Comparison of ENCODE assay signal across 9 cellular contexts in the genomic region with DNA sequence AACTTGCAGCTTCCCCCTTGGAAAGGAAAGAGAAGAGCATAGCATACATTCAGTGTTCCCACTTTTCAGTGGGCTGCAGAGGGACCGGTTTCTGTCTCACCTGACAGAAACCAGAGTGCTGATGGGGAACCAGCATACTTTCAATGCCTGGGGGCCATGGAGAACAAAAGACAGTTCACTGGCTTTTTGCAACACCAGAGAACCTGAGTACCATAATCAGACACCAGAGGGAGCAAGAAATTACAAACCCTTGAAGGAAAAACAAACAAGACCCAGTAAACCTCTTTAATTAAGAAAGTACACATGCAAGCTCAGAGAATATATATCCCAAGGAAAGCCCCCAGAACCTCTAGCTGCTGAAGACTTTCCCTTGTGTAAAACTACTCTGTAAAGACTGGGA. TPM values are rescaled to one million over a fixed set of nuclear protein-coding genes. Genes with fewer than 3 reads are reported as not detected.
DNase-seq lines count a peak whose midpoint lies in the region; ATAC-seq, FAIRE-seq and TF ChIP-seq lines count a peak whose summit lies in the region.
"Had no signal": no experiment of that assay in that cellular context is flagged by ENCODE, and none has a peak within 500 bp of the region (broad histone marks: within the 10 kb centered on the region; RNA-seq: fewer than 3 reads in every experiment).

No MANE protein-coding gene starts in this region.

- H3K4me3 ChIP-seq in MM.1S (ENCODE audit: low read length) (no peak overlapping the region), right lobe of liver (no peak overlapping the region), Peyer's patch (no peak overlapping the region), uterus (no peak overlapping the region)

- H3K27me3 ChIP-seq in MM.1S (replicated peaks; ENCODE audit: insufficient read depth, low read length): peaks cover 13% of the 10 kb centered on the region
- no peaks in the 10 kb centered on the region for H3K27me3 ChIP-seq in right lobe of liver
- H3K27me3 ChIP-seq in Peyer's patch: no peaks in the 10 kb centered on the region
- no peaks in the 10 kb centered on the region for H3K27me3 ChIP-seq in uterus

- H2AFZ ChIP-seq in MM.1S (ENCODE audit: low read length): no peak overlapping the region

- no peaks in the 10 kb centered on the region for H3K9me2 ChIP-seq in MM.1S (replicated peaks; ENCODE audit: insufficient read depth, low read length)

- intact Hi-C loops in right lobe of liver (cut with DNase I): no loop called here
- intact Hi-C loops in uterus (cut with DNase I; ENCODE audit: low total_unique reads): no loop called here

- H3K9ac ChIP-seq in MM.1S (ENCODE audit: low read length): no peak overlapping the region

- ATAC-seq in right lobe of liver: peak; percentile 36 to 54 (median 41)
- no peak for ATAC-seq in activated naive CD4-positive, alpha-beta T cell treated with anti-CD3 and anti-CD28 coated beads, Interleukin-2, amount 50 U/mL, for 72 hours

- H3K4me1 ChIP-seq in MM.1S (ENCODE audit: low read length): no peaks in the 10 kb centered on the region
- H3K4me1 ChIP-seq in right lobe of liver: no peaks in the 10 kb centered on the region
- no peaks in the 10 kb centered on the region for H3K4me1 ChIP-seq in Peyer's patch
- H3K4me1 ChIP-seq in uterus: no peaks in the 10 kb centered on the region

- 33% methylated on average over 1 of the region's 1 CpG for WGBS in right lobe of liver (ENCODE audit: insufficient coverage, low coverage, low lambda C conversion rate, missing lambda C conversion rate)

- H3K36me3 Mint-ChIP-seq in activated naive CD4-positive, alpha-beta T cell treated with anti-CD3 and anti-CD28 coated beads, Interleukin-2, amount 50 U/mL, for 72 hours: peaks cover 0 to 7% of the 10 kb centered on the region in 2 donors

- H3K36me3 ChIP-seq in MM.1S (replicated peaks; ENCODE audit: insufficient read depth, low read length) (no peaks in the 10 kb centered on the region), right lobe of liver (no peaks in the 10 kb centered on the region), Peyer's patch (no peaks in the 10 kb centered on the region), uterus (no peaks in the 10 kb centered on the region)

- DNase-seq in DMS53 treated with DMSO at 0.1 percent for 48 hours (lab: John Stamatoyannopoulos, UW; ENCODE audit: unreplicated experiment) (peak; percentile 14), MM.1S (no peak), astrocyte of the hippocampus (ENCODE audit: low read depth, low spot score) (peak; percentile 39), right lobe of liver (no peak), GM19239 (ENCODE audit: insufficient read length, low spot score) (no peak), Peyer's patch (no peak), uterus (no peak)
- no peak for DNase-seq in activated naive CD4-positive, alpha-beta T cell treated with anti-CD3 and anti-CD28 coated beads, Interleukin-2, amount 50 U/mL, for 72 hours (ENCODE audit: low spot score in 2 of 2)
- DNase-seq: activated T-cell treated with anti-CD3 and anti-CD28 coated beads, Interleukin-2, amount 50 U/mL, for 24 hours had no signal

- TF ChIP-seq POLR2A in right lobe of liver (IDR thresholded peaks at IDR 0.05) (no peak), Peyer's patch (IDR thresholded peaks at IDR 0.05) (no peak), uterus (IDR thresholded peaks at IDR 0.05) (no peak)

- no peak overlapping the region for H3K27ac ChIP-seq in MM.1S (ENCODE audit: low read length)
- H3K27ac ChIP-seq in right lobe of liver: no peak overlapping the region
- H3K27ac ChIP-seq in Peyer's patch: no peak overlapping the region
- no peak overlapping the region for H3K27ac ChIP-seq in uterus

- H3K27ac Mint-ChIP-seq in activated naive CD4-positive, alpha-beta T cell treated with anti-CD3 and anti-CD28 coated beads, Interleukin-2, amount 50 U/mL, for 72 hours: no peak overlapping the region
- H3K27ac Mint-ChIP-seq: activated T-cell treated with anti-CD3 and anti-CD28 coated beads, Interleukin-2, amount 50 U/mL, for 24 hours had no signal

- no peaks in the 10 kb centered on the region for H3F3A ChIP-seq in MM.1S (ENCODE audit: insufficient read depth, low read length)

- peaks cover 12 to 30% of the 10 kb centered on the region in 2 donors for H3K9me3 Mint-ChIP-seq in activated naive CD4-positive, alpha-beta T cell treated with anti-CD3 and anti-CD28 coated beads, Interleukin-2, amount 50 U/mL, for 72 hours

- no peak for FAIRE-seq in GM19239 (lab: Jason Lieb, UNC)

- peak; percentile 37 for TF ChIP-seq CTCF in MM.1S (IDR thresholded peaks at IDR 0.05; ENCODE audit: low read length)
- peak; percentile 33 to 50 (median 46) for TF ChIP-seq CTCF in right lobe of liver (IDR thresholded peaks at IDR 0.05)
- TF ChIP-seq CTCF in Peyer's patch (IDR thresholded peaks at IDR 0.05): peak in 3 of 6 experiments; percentile 36 to 40 (median 38)
- TF ChIP-seq CTCF in uterus (IDR thresholded peaks at IDR 0.05): no peak

- H3K9me3 ChIP-seq in MM.1S (replicated peaks; ENCODE audit: insufficient read depth, low read length) (no peaks in the 10 kb centered on the region), right lobe of liver (no peaks in the 10 kb centered on the region), Peyer's patch (no peaks in the 10 kb centered on the region), uterus (no peaks in the 10 kb centered on the region)

- no peaks in the 10 kb centered on the region for H3K79me2 ChIP-seq in MM.1S (ENCODE audit: low read length)

- no peak overlapping the region for H3K4me2 ChIP-seq in MM.1S (ENCODE audit: low read depth, low read length)

- H4K20me1 ChIP-seq in MM.1S (ENCODE audit: insufficient read depth, low read length): no peaks in the 10 kb centered on the region

RNA-seq across cellular contexts. Expression of gene CSMD2, which starts 51.1 kb away (rescaled TPM):
- total RNA-seq in right lobe of liver (under 1 TPM in 5 of 6 experiments, not detected in 1; under 0.01 to 0.19 (median 0.09) TPM), Peyer's patch (1 to 10 TPM in 1 of 4 donors, under 1 TPM in 3; under 0.01 to 1.2 (median 0.70) TPM), uterus (1 to 10 TPM in 1 of 4 donors, not detected in 3; 8.6 TPM)
- not detected for total RNA-seq in activated naive CD4-positive, alpha-beta T cell treated with anti-CD3 and anti-CD28 coated beads, Interleukin-2, amount 50 U/mL, for 72 hours

Comparison
In these comparisons a context has a peak if more than half of its experiments do, and no peak if none do; other contexts are left out.
1. DNase-seq: peak in DMS53 treated with DMSO at 0.1 percent for 48 hours (single experiment) and astrocyte of the hippocampus (single experiment); none in MM.1S (single experiment), right lobe of liver (0 of 3), GM19239 (single experiment), Peyer's patch (0 of 3), uterus (0 of 2) and activated naive CD4-positive, alpha-beta T cell treated with anti-CD3 and anti-CD28 coated beads, Interleukin-2, amount 50 U/mL, for 72 hours (0 of 2).
2. CTCF ChIP-seq: peak in MM.1S (single experiment) and right lobe of liver (4 of 4); none in uterus (0 of 4).
3. ATAC-seq: peak in right lobe of liver (4 of 4); none in activated naive CD4-positive, alpha-beta T cell treated with anti-CD3 and anti-CD28 coated beads, Interleukin-2, amount 50 U/mL, for 72 hours (0 of 2).